8 cellular contexts compared by ENCODE assay signal in genomic region chr11:76235233-76236091, GRCh38. TPM values are rescaled to one million over a fixed set of nuclear protein-coding genes. Genes with fewer than 3 reads are reported as not detected.
DNase-seq lines count a peak whose midpoint lies in the region; ATAC-seq, FAIRE-seq and TF ChIP-seq lines count a peak whose summit lies in the region.

No MANE protein-coding gene starts in this region.

- ATAC-seq in HG02763 (IDR thresholded peaks at IDR 0.05; ENCODE audit: unreplicated experiment), result peak; percentile 59
- ATAC-seq in left cardiac atrium, result peak; percentile 90 to 91

- no peak for TF ChIP-seq CTCF in type B pancreatic cell (conservative IDR thresholded peaks at IDR 0.05)

- TF ChIP-seq POLR2A in GM12892 (IDR thresholded peaks at IDR 0.05; ENCODE audit: low read depth, low read length), result peak; percentile 57; the same call in 1 of the 2 replicates

- DNase-seq in GM12892 (ENCODE audit: insufficient read length) (peak; percentile 93), NCI-H1417 (lab: John Stamatoyannopoulos, UW) (peak; percentile 88 to 98 (median 91)), T follicular helper cell (ENCODE audit: low read depth) (peak; percentile 84), amniotic epithelial cell (ENCODE audit: low read depth) (peak; percentile 86), left cardiac atrium (peak; percentile 91), posterior cingulate gyrus (peak; percentile 88 to 99 (median 94)), type B pancreatic cell (ENCODE audit: extremely low spot score, unreplicated experiment) (peak; percentile 97)

- peak; percentile 97 for FAIRE-seq in GM12892 (lab: Jason Lieb, UNC)

- H3K27ac Mint-ChIP-seq in type B pancreatic cell, result peak overlapping the region; percentile 98

- no peaks in the 10 kb centered on the region for H3K9me3 Mint-ChIP-seq in type B pancreatic cell

- H3K27me3 Mint-ChIP-seq in type B pancreatic cell, result peaks cover 15% of the 10 kb centered on the region

- intact Hi-C loops in left cardiac atrium (cut with DNase I), result loop anchor here in 1 of 2 donors (10.0 kb wide), 2 partner anchors 89 to 209 kb away; partner anchors contain the start of gene EMSY
- intact Hi-C loops in posterior cingulate gyrus (cut with DNase I), result loop anchor here (5.0 kb wide), 1 partner anchor 147 kb away; the partner anchor contains the start of genes GVQW3 and THAP12

- peak overlapping the region; percentile 99 for H3K4me3 Mint-ChIP-seq in type B pancreatic cell

- peaks cover 6% of the 10 kb centered on the region for H3K36me3 Mint-ChIP-seq in type B pancreatic cell

- peaks cover 23% of the 10 kb centered on the region for H3K4me1 Mint-ChIP-seq in type B pancreatic cell (ENCODE audit: unreplicated experiment)

RNA-seq across cellular contexts. Expression of gene WNT11, which starts 29.2 kb away (rescaled TPM):
- 1.0 TPM for polyA plus RNA-seq in GM12892 (2012; ENCODE audit: missing spikeins)
- total RNA-seq in left cardiac atrium, result 1 to 10 TPM; 3.4 to 6.6 TPM
- total RNA-seq in type B pancreatic cell (ENCODE audit: low replicate concordance), result 18.2 and 25.9 TPM in 2 replicates

Comparison
In these comparisons a context has a peak if more than half of its experiments do, and no peak if none do; other contexts are left out.
1. Peak in every context shown above with its lines: DNase-seq and ATAC-seq.